ENCODE assay signal across 19 cellular contexts in genomic region chr16:51355195-51355594, GRCh38.
"Had no signal": no experiment of that assay in that cellular context is flagged by ENCODE, and none has a peak within 500 bp of the region (broad histone marks: within the 10 kb centered on the region; RNA-seq: fewer than 3 reads in every experiment).

No MANE protein-coding gene starts in this region.

- H3K4me3 Mint-ChIP-seq: effector memory CD8-positive, alpha-beta T cell; natural killer cell; neural crest cell; stimulated activated naive B cell treated with anti-CD40 and anti-IgM and Interleukin-4, amounts not matched to agents 10 μg/mL and 1 μg/mL and 100 μg/mL, for 72 hours; stimulated activated naive CD8-positive, alpha-beta T cell treated with anti-CD3 and anti-CD28 coated beads, Interleukin-15, amount 100 ng/mL, for 72 hours had no signal

- H3K27me3 Mint-ChIP-seq: effector memory CD8-positive, alpha-beta T cell; stimulated activated naive B cell treated with anti-CD40 and anti-IgM and Interleukin-4, amounts not matched to agents 10 μg/mL and 1 μg/mL and 100 μg/mL, for 72 hours; stimulated activated naive CD8-positive, alpha-beta T cell treated with anti-CD3 and anti-CD28 coated beads, Interleukin-15, amount 100 ng/mL, for 72 hours had no signal

- H3K9me3 Mint-ChIP-seq: effector memory CD8-positive, alpha-beta T cell; natural killer cell had no signal

- H3K27me3 ChIP-seq: foreskin keratinocyte, heart left ventricle, ovary, right atrium auricular region, sigmoid colon, upper lobe of left lung, vagina had no signal

- DNase-seq: effector memory CD8-positive, alpha-beta T cell; foreskin keratinocyte; heart left ventricle; islet precursor cell; mammary epithelial cell; natural killer cell; nucleus accumbens; ovary; sigmoid colon; stimulated activated CD4-positive, alpha-beta T cell treated with anti-CD3 and anti-CD28 coated beads, Interleukin-2, amount 100 ng/mL, for 24 hours; stimulated activated CD4-positive, alpha-beta T cell treated with anti-CD3 and anti-CD28 coated beads, Interleukin-4, amount 100 ng/mL, for 4 hours; stimulated activated naive B cell treated with anti-CD40 and anti-IgM and Interleukin-4, amounts not matched to agents 10 μg/mL and 1 μg/mL and 100 μg/mL, for 72 hours; stimulated activated naive CD8-positive, alpha-beta T cell treated with anti-CD3 and anti-CD28 coated beads, Interleukin-15, amount 100 ng/mL, for 72 hours; upper lobe of left lung had no signal

- H3K4me1 ChIP-seq: foreskin keratinocyte, heart left ventricle, right atrium auricular region, upper lobe of left lung, vagina had no signal

- H3K27ac ChIP-seq: foreskin keratinocyte, heart left ventricle, ovary, right atrium auricular region, sigmoid colon, skin epidermis, upper lobe of left lung, vagina had no signal

- H3K27ac Mint-ChIP-seq: effector memory CD8-positive, alpha-beta T cell; natural killer cell; stimulated activated naive B cell treated with anti-CD40 and anti-IgM and Interleukin-4, amounts not matched to agents 10 μg/mL and 1 μg/mL and 100 μg/mL, for 72 hours; stimulated activated naive CD8-positive, alpha-beta T cell treated with anti-CD3 and anti-CD28 coated beads, Interleukin-15, amount 100 ng/mL, for 72 hours had no signal

- H3K9me3 ChIP-seq: heart left ventricle, ovary, right atrium auricular region, sigmoid colon, upper lobe of left lung, vagina had no signal

- H3K36me3 ChIP-seq: heart left ventricle, ovary, right atrium auricular region, sigmoid colon, upper lobe of left lung, vagina had no signal

- H3K4me3 ChIP-seq: heart left ventricle, ovary, right atrium auricular region, sigmoid colon, skin epidermis, upper lobe of left lung, vagina had no signal

- ATAC-seq: effector memory CD8-positive, alpha-beta T cell; foreskin keratinocyte; heart left ventricle; left lobe of liver; natural killer cell; stimulated activated naive B cell treated with anti-CD40 and anti-IgM and Interleukin-4, amounts not matched to agents 10 μg/mL and 1 μg/mL and 100 μg/mL, for 72 hours; stimulated activated naive CD8-positive, alpha-beta T cell treated with anti-CD3 and anti-CD28 coated beads, Interleukin-15, amount 100 ng/mL, for 72 hours had no signal

- H3K4me1 Mint-ChIP-seq: natural killer cell; stimulated activated naive B cell treated with anti-CD40 and anti-IgM and Interleukin-4, amounts not matched to agents 10 μg/mL and 1 μg/mL and 100 μg/mL, for 72 hours; stimulated activated naive CD8-positive, alpha-beta T cell treated with anti-CD3 and anti-CD28 coated beads, Interleukin-15, amount 100 ng/mL, for 72 hours had no signal

- H3K36me3 Mint-ChIP-seq: natural killer cell; stimulated activated naive B cell treated with anti-CD40 and anti-IgM and Interleukin-4, amounts not matched to agents 10 μg/mL and 1 μg/mL and 100 μg/mL, for 72 hours had no signal
